In the genomic region with DNA sequence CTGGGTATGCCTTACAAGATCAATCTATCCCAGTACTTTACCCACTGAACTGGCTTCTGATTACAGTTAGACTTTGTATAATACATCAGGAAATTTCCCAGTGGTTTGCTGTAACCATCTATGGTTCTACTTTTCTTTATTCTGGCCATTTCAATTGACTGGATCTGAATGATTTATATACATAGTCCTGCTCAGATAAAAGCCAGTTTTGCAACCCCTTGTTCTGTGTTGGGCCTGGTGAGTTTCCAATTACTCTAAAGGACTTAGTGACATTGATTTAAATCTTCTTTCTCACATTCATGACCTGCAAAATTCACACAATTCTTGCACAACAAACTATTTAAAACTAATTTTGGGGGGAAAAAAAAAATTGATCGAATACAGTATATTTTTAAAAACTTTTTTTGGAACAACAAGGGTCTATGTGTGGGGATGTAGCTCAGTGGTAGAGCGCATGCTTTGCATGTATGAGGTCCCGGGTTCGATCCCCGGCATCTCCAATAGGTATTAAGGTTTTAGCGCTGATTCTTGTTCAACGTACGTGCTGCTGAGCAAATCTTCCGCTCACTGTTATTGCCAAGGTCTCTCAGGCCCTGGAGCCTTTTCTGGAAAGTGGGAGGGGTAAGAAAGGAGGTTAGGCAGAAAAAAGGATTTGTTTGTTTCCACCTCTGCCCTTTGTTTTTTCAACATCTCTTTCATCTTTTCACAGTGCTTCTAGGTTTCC, we compare ENCODE assay signal across 8 cellular contexts.
DNase-seq lines count a peak whose midpoint lies in the region; TF ChIP-seq lines count a peak whose summit lies in the region.

No MANE protein-coding gene starts in this region.

- H3K4me3 ChIP-seq in hepatocyte: no peak overlapping the region

- H3K4me2 ChIP-seq in hepatocyte: no peak overlapping the region

- no peaks in the 10 kb centered on the region for H4K20me1 ChIP-seq in hepatocyte (ENCODE audit: insufficient read depth, poor library complexity, severe bottlenecking)

- H3K27me3 ChIP-seq in hepatocyte: no peaks in the 10 kb centered on the region

- H3K36me3 ChIP-seq in hepatocyte (replicated peaks; ENCODE audit: insufficient read depth, low read depth): no peaks in the 10 kb centered on the region

- H3K9me2 ChIP-seq in hepatocyte (replicated peaks; ENCODE audit: insufficient read depth): no peaks in the 10 kb centered on the region

- WGBS in hepatocyte (ENCODE audit: low lambda C conversion rate, missing lambda C conversion rate): 17% methylated on average over 9 of the region's 9 CpGs

- no peaks in the 10 kb centered on the region for H3K4me1 ChIP-seq in hepatocyte (ENCODE audit: insufficient read depth)

- TF ChIP-seq CTCF in hepatocyte (IDR thresholded peaks at IDR 0.05; ENCODE audit: poor library complexity): no peak
- TF ChIP-seq CTCF in GM10266 (IDR thresholded peaks at IDR 0.05; ENCODE audit: control insufficient read depth, insufficient read depth, low read depth, missing control alignments): no peak

- H2AFZ ChIP-seq in hepatocyte: no peak overlapping the region

- no peaks in the 10 kb centered on the region for H3K9me3 ChIP-seq in hepatocyte (ENCODE audit: low read depth)

- DNase-seq in CMK (ENCODE audit: low read depth) (peak; percentile 58), HK-2 (ENCODE audit: unreplicated experiment) (peak; percentile 68), SKM-1 treated with dmso at 0.1 percent for 144 hours (lab: John Stamatoyannopoulos, UW; ENCODE audit: unreplicated experiment) (peak; percentile 58), hepatocyte (ENCODE audit: low spot score) (peak; percentile 17), Ammon's horn (ENCODE audit: low spot score) (no peak), occipital lobe (lab: John Stamatoyannopoulos, UW) (no peak), pons (ENCODE audit: low spot score) (no peak), GM10266 (ENCODE audit: extremely low spot score) (no peak)

- H3K27ac ChIP-seq in hepatocyte: no peak overlapping the region

- H3K79me2 ChIP-seq in hepatocyte: no peaks in the 10 kb centered on the region

Comparison
In these comparisons a context has a peak if more than half of its experiments do, and no peak if none do; other contexts are left out.
1. DNase-seq: peak in CMK (single experiment), HK-2 (single experiment), SKM-1 treated with dmso at 0.1 percent for 144 hours (single experiment) and hepatocyte (single experiment); none in Ammon's horn (single experiment), occipital lobe (single experiment), pons (single experiment) and GM10266 (single experiment).